ENCODE assay signal across 9 cellular contexts in genomic region chr5:128539038-128539429, GRCh38. TPM values are rescaled to one million over a fixed set of nuclear protein-coding genes. Genes with fewer than 3 reads are reported as not detected.
DNase-seq lines count a peak whose midpoint lies in the region; ATAC-seq, FAIRE-seq and TF ChIP-seq lines count a peak whose summit lies in the region.
"Had no signal": no experiment of that assay in that cellular context is flagged by ENCODE, and none has a peak within 500 bp of the region (broad histone marks: within the 10 kb centered on the region; RNA-seq: fewer than 3 reads in every experiment).

No MANE protein-coding gene starts in this region.

- no peak for TF ChIP-seq POLR2A in suprapubic skin (IDR thresholded peaks at IDR 0.05)

- H3K36me3 ChIP-seq in HUES64 (ENCODE audit: insufficient read depth, low read length) (peaks cover 17% of the 10 kb centered on the region; the same call in 1 of the 2 replicates), bronchial epithelial cell (ENCODE audit: control insufficient read depth, insufficient read depth, low read length) (no peaks in the 10 kb centered on the region), keratinocyte (ENCODE audit: control insufficient read depth in 2 of 2, extremely low read depth in 1 of 2, insufficient read depth in 2 of 2, low read length in 2 of 2) (peaks cover 0 to 1% of the 10 kb centered on the region in 2 experiments), suprapubic skin (no peaks in the 10 kb centered on the region)

- peaks cover 14% of the 10 kb centered on the region for H3K79me2 ChIP-seq in keratinocyte (ENCODE audit: control insufficient read depth, insufficient read depth, low read length)

- H3K4me1 ChIP-seq in HUES64 (ENCODE audit: insufficient read depth, low read length) (peaks cover 5% of the 10 kb centered on the region; the same call in 1 of the 2 replicates), keratinocyte (ENCODE audit: control insufficient read depth, extremely low read depth, insufficient read depth, low read length) (peaks cover 20% of the 10 kb centered on the region), suprapubic skin (peaks cover 25% of the 10 kb centered on the region)

- peak overlapping the region; percentile 90 for H3K4me2 ChIP-seq in keratinocyte (ENCODE audit: control insufficient read depth, extremely low read depth, insufficient read depth, low read depth, low read length)

- peak; percentile 54 for DNase-seq in bronchial epithelial cell (ENCODE audit: low read depth)
- no peak for DNase-seq in keratinocyte (ENCODE audit: low read depth, low spot score)
- DNase-seq in suprapubic skin (ENCODE audit: low spot score in 2 of 2) = no peak
- no peak for DNase-seq in NCI-H2227 (lab: John Stamatoyannopoulos, UW; ENCODE audit: unreplicated experiment)
- DNase-seq in MV-4-11 (lab: John Stamatoyannopoulos, UW) = no peak

- ATAC-seq in GM21390 (IDR thresholded peaks at IDR 0.05; ENCODE audit: unreplicated experiment) (no peak), GM18867 (IDR thresholded peaks at IDR 0.05; ENCODE audit: unreplicated experiment) (no peak)

- no peaks in the 10 kb centered on the region for H4K20me1 ChIP-seq in keratinocyte (ENCODE audit: control insufficient read depth, extremely low read depth, insufficient read depth, low read length)

- H2AFZ ChIP-seq in keratinocyte (ENCODE audit: control insufficient read depth, low read length) = peak overlapping the region; percentile 79

- no peak for FAIRE-seq in bronchial epithelial cell (lab: Jason Lieb, UNC)
- peak; percentile 60 for FAIRE-seq in keratinocyte (lab: Jason Lieb, UNC)
- FAIRE-seq: HTR-8/SVneo had no signal

- TF ChIP-seq CTCF in bronchial epithelial cell (IDR thresholded peaks at IDR 0.05; ENCODE audit: insufficient read depth, low read length, severe bottlenecking) (no peak), keratinocyte (optimal IDR thresholded peaks at IDR 0.05 in 1 of 3, IDR thresholded peaks at IDR 0.05 in 1 of 3, conservative IDR thresholded peaks at IDR 0.05 in 1 of 3; ENCODE audit: extremely low read depth in 1 of 3, insufficient read depth in 2 of 3, low read length in 3 of 3) (no peak), suprapubic skin (IDR thresholded peaks at IDR 0.05) (no peak)

- no peaks in the 10 kb centered on the region for H3K9me1 ChIP-seq in keratinocyte (ENCODE audit: control insufficient read depth, extremely low read depth, insufficient read depth, low read length)

- H3K4me3 ChIP-seq in HUES64 (ENCODE audit: low read length) (peak overlapping the region; percentile 66), bronchial epithelial cell (ENCODE audit: low read depth, low read length) (peak overlapping the region; percentile 62), keratinocyte (ENCODE audit: control insufficient read depth in 2 of 3, extremely low read depth in 1 of 3, insufficient read depth in 2 of 3, low read depth in 1 of 3, low read length in 3 of 3) (peak overlapping the region; percentile 63 to 90 (median 77)), suprapubic skin (peak overlapping the region; percentile 62)

- WGBS in HUES64 = under 1% methylated on average over 20 of the region's 20 CpGs
- 10% methylated on average over 2 of the region's 20 CpGs for WGBS in suprapubic skin

- TF ChIP-seq EP300 in suprapubic skin (IDR thresholded peaks at IDR 0.05) = no peak

- dilution Hi-C loops in keratinocyte (cut with MboI; ENCODE audit: extremely low pct_ligation_motif_present, low sequenced_read_pairs) = no loop called here

- no peaks in the 10 kb centered on the region for H3K9me3 ChIP-seq in HUES64 (ENCODE audit: insufficient read depth, low read depth, low read length)
- no peaks in the 10 kb centered on the region for H3K9me3 ChIP-seq in keratinocyte (ENCODE audit: control insufficient read depth, low read depth, low read length)
- no peaks in the 10 kb centered on the region for H3K9me3 ChIP-seq in suprapubic skin

- peak overlapping the region; percentile 53; the same call in 1 of the 2 replicates for H3K9ac ChIP-seq in HUES64 (ENCODE audit: low read depth, low read length)
- peak overlapping the region; percentile 78 for H3K9ac ChIP-seq in keratinocyte (ENCODE audit: control insufficient read depth, extremely low read depth, insufficient read depth, low read length)

- H3K27ac ChIP-seq in HUES64 (ENCODE audit: low read depth, low read length) (peak overlapping the region; percentile 70), keratinocyte (ENCODE audit: control insufficient read depth, insufficient read depth, low read length) (peak overlapping the region; percentile 61), suprapubic skin (no peak overlapping the region)

- H3K27me3 ChIP-seq in HUES64 (ENCODE audit: insufficient read depth, low read length) (peaks cover 48% of the 10 kb centered on the region), bronchial epithelial cell (ENCODE audit: control insufficient read depth, insufficient read depth, low read length) (no peaks in the 10 kb centered on the region), keratinocyte (ENCODE audit: control insufficient read depth, extremely low read depth, insufficient read depth, low read length) (peaks cover 3% of the 10 kb centered on the region), suprapubic skin (peaks cover 40% of the 10 kb centered on the region)

RNA-seq across cellular contexts. Expression of gene FBN2, which starts 1.0 kb away (rescaled TPM):
- 22.8 TPM for polyA plus RNA-seq in HUES64 (2013, experiment 1 of 2)
- 30.3 TPM for polyA plus RNA-seq in HUES64 (2013, experiment 2 of 2)
- total RNA-seq in bronchial epithelial cell (26.1 and 49.0 TPM in 2 replicates), suprapubic skin (1 to 10 TPM in 1 of 4 donors, under 1 TPM in 3; 0.24 to 1.3 (median 0.89) TPM)
- polyA plus RNA-seq in keratinocyte = 21.8 to 40.5 TPM (median 30.1 TPM) in 3 replicates
- polyA plus RNA-seq in keratinocyte (2011; ENCODE audit: low read depth) = 4.4 TPM
- 6.4 and 8.0 TPM in 2 replicates for polyA plus RNA-seq in keratinocyte (2011; cell fraction: cytosol; rRNA removed)
- 84.8 and 90.2 TPM in 2 replicates for polyA plus RNA-seq in keratinocyte (2011; cell fraction: nucleus; rRNA removed)
- 5.7 and 45.8 TPM in 2 replicates for polyA plus RNA-seq in keratinocyte (2012; ENCODE audit: low replicate concordance)
- 87.4 to 164 TPM (median 108 TPM) in 3 replicates for polyA minus RNA-seq in keratinocyte
- polyA minus RNA-seq in keratinocyte (2011; cell fraction: cytosol; rRNA and poly(A)+ RNA removed) = 37.6 TPM
- polyA minus RNA-seq in keratinocyte (2011; cell fraction: nucleus; rRNA and poly(A)+ RNA removed) = 213 and 385 TPM in 2 replicates

Comparison
In these comparisons a context has a peak if more than half of its experiments do, and no peak if none do; other contexts are left out.
1. RNA of gene FBN2, which starts 1.0 kb away (total RNA-seq): 26.1 to 49.0 TPM in bronchial epithelial cell; 0.24 to 1.3 TPM in suprapubic skin; every median in the first group is over 10 times any median in the second.
2. Peak in every context shown above with its lines, with median percentiles within 50 percentile points of each other: H3K4me3 ChIP-seq.